10 cellular contexts compared by ENCODE assay signal in the genomic region with DNA sequence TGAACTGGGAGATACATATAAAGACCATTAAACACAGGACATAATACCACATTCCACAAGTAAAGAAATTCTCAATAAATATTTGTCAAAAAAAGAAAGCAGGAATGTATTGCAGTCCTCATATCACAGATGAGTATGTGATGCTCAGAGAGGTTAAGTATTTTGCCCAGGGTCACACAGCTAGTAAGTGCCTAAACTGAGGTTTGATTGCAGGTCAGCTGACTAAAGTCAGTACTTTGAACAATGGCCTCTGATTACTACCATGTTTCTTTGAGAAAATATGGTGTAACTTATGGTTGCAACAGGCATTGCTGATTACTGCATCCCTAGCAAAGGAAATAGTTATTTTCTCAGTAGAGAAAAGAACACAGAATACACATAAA.
"Had no signal": no experiment of that assay in that cellular context is flagged by ENCODE, and none has a peak within 500 bp of the region (broad histone marks: within the 10 kb centered on the region; RNA-seq: fewer than 3 reads in every experiment).

No MANE protein-coding gene starts in this region.

- H3K4me1 ChIP-seq: uterus had no signal

- H3K27me3 Mint-ChIP-seq: activated CD4-positive, alpha-beta memory T cell treated with anti-CD3 and anti-CD28 coated beads for 36 hours; T-cell had no signal

- H3K9me3 ChIP-seq: ovary, sigmoid colon, tibial nerve, uterus had no signal

- H3K36me3 ChIP-seq: ovary, sigmoid colon, uterus had no signal

- H3K9me3 Mint-ChIP-seq: activated CD4-positive, alpha-beta memory T cell treated with anti-CD3 and anti-CD28 coated beads for 36 hours; activated T-cell treated with anti-CD3 and anti-CD28 coated beads, Interleukin-2, amount 50 U/mL, for 72 hours; immature natural killer cell; T-cell had no signal

- H3K4me3 Mint-ChIP-seq: activated CD4-positive, alpha-beta memory T cell treated with anti-CD3 and anti-CD28 coated beads for 36 hours; activated T-cell treated with anti-CD3 and anti-CD28 coated beads, Interleukin-2, amount 50 U/mL, for 72 hours; neural crest cell; T-cell had no signal

- H3K27ac ChIP-seq: epithelial cell of prostate, ovary, sigmoid colon, tibial nerve, uterus had no signal

- H3K27ac Mint-ChIP-seq: activated CD4-positive, alpha-beta memory T cell treated with anti-CD3 and anti-CD28 coated beads for 36 hours; activated T-cell treated with anti-CD3 and anti-CD28 coated beads, Interleukin-2, amount 50 U/mL, for 72 hours; T-cell had no signal

- H3K4me3 ChIP-seq: ovary, sigmoid colon, tibial nerve, uterus had no signal

- H3K27me3 ChIP-seq: ovary, sigmoid colon, tibial nerve, uterus had no signal
